In genomic region chr20:12051206-12052163, GRCh38 we compare ENCODE assay signal across 1 cellular context.
TF ChIP-seq lines count a peak whose summit lies in the region.

No MANE protein-coding gene starts in this region.

TF ChIP-seq in IMR-90, 13 proteins besides CTCF, POLR2A, EP300 and RAD21 (continued from another document):
- TF ChIP-seq ELK1 (IDR thresholded peaks at IDR 0.05; ENCODE audit: borderline replicate concordance, low read depth, low read length), result no peak
